ENCODE assay signal across 8 cellular contexts in genomic region chr3:197028711-197029510, GRCh38. TPM values are rescaled to one million over a fixed set of nuclear protein-coding genes. Genes with fewer than 3 reads are reported as not detected.
A peak's percentile ranks its signal among the peaks of the same experiment; 100 is the strongest.
DNase-seq lines count a peak whose midpoint lies in the region; ATAC-seq, FAIRE-seq and TF ChIP-seq lines count a peak whose summit lies in the region.

No MANE protein-coding gene starts in this region.

- CTCF ChIA-PET in MCF 10A (lab: Yijun Ruan, JAX), result interaction anchor here (0.5 to 2.4 kb wide), 12 partner anchors 9 to 487 kb away, joined by 3 to 21 read pairs (median 5); no protein-coding TSS in a partner anchor

- peak; percentile 30 for DNase-seq in M059J (ENCODE audit: low read depth)
- DNase-seq in MCF 10A (ENCODE audit: unreplicated experiment), result peak; percentile 34
- DNase-seq in memory B cell (ENCODE audit: low spot score in 2 of 2), result peak in 1 of 2 donors; percentile 48
- peak; percentile 34 for DNase-seq in urothelium cell line (ENCODE audit: low spot score)
- no peak for DNase-seq in NCI-H446 treated with DMSO at 0.1 percent for 48 hours (lab: John Stamatoyannopoulos, UW)
- DNase-seq in sciatic nerve (ENCODE audit: low spot score), result no peak

- peaks cover 32% of the 10 kb centered on the region for H3K4me1 ChIP-seq in DOHH2 (ENCODE audit: control insufficient read depth, low read length)

- peaks cover 21% of the 10 kb centered on the region for H3K27me3 ChIP-seq in DOHH2 (ENCODE audit: control insufficient read depth, low read length)

- H3K4me1 Mint-ChIP-seq in MCF 10A (ENCODE audit: insufficient read depth, unreplicated experiment) (peaks cover 25% of the 10 kb centered on the region), memory B cell (peaks cover 5% of the 10 kb centered on the region)

- H3K4me3 ChIP-seq in DOHH2 (ENCODE audit: low read length), result peak overlapping the region; percentile 82

- no peaks in the 10 kb centered on the region for H3K9me3 ChIP-seq in DOHH2 (ENCODE audit: control insufficient read depth, insufficient read depth, low read length)

- H3F3A ChIP-seq in DOHH2 (ENCODE audit: control insufficient read depth, insufficient read depth), result peaks cover 4% of the 10 kb centered on the region; the same call in 1 of the 2 replicates

- H3K9me3 Mint-ChIP-seq in MCF 10A (ENCODE audit: unreplicated experiment), result no peaks in the 10 kb centered on the region
- no peaks in the 10 kb centered on the region for H3K9me3 Mint-ChIP-seq in memory B cell

- H3K36me3 Mint-ChIP-seq in MCF 10A (ENCODE audit: insufficient read depth, unreplicated experiment) (peaks cover 4% of the 10 kb centered on the region), memory B cell (no peaks in the 10 kb centered on the region)

- BruUV-seq in MCF 10A (replicated peaks; lab: Mats Ljungman, UMichigan), result no TSS peak

- ATAC-seq in GM21360 (IDR thresholded peaks at IDR 0.05; ENCODE audit: unreplicated experiment) (peak; percentile 25), memory B cell (ENCODE audit: low read depth) (peak; percentile 35), sciatic nerve (no peak)

- no peaks in the 10 kb centered on the region for H3K79me2 ChIP-seq in DOHH2 (ENCODE audit: control insufficient read depth, low read length)

- H3K4me3 Mint-ChIP-seq in MCF 10A (ENCODE audit: unreplicated experiment) (peak overlapping the region; percentile 75), memory B cell (peak overlapping the region; percentile 75)

- no peaks in the 10 kb centered on the region for H3K36me3 ChIP-seq in DOHH2 (ENCODE audit: control insufficient read depth, low read length)

- no peak overlapping the region for H3K27ac ChIP-seq in DOHH2 (ENCODE audit: low read depth, low read length)

- FAIRE-seq in urothelium cell line (lab: Jason Lieb, UNC), result no peak

- TF ChIP-seq CTCF in DOHH2 (IDR thresholded peaks at IDR 0.05; ENCODE audit: low read depth, low read length, poor library complexity, severe bottlenecking) (no peak), MCF 10A (IDR thresholded peaks at IDR 0.05; ENCODE audit: unreplicated experiment) (no peak)

- no peaks in the 10 kb centered on the region for H3K9me2 ChIP-seq in DOHH2 (replicated peaks; ENCODE audit: control insufficient read depth, low read length)

- POLR2A ChIA-PET in MCF 10A (lab: Yijun Ruan, JAX), result interaction anchor here (0.6 kb wide), 1 partner anchor 104 kb away, joined by 3 read pairs; no protein-coding TSS in a partner anchor

- H3K27ac Mint-ChIP-seq in MCF 10A (ENCODE audit: low read depth, unreplicated experiment) (no peak overlapping the region), memory B cell (no peak overlapping the region)

- intact Hi-C loops in MCF 10A (cut with micrococcal nuclease), result loop anchor here (1.0 kb wide), 1 partner anchor 27 kb away; no protein-coding TSS in a partner anchor
- intact Hi-C loops in sciatic nerve (cut with DNase I), result no loop called here

- H3K27me3 Mint-ChIP-seq in MCF 10A (ENCODE audit: insufficient read depth, unreplicated experiment) (no peaks in the 10 kb centered on the region), memory B cell (peaks cover 18% of the 10 kb centered on the region)

- H4K20me1 ChIP-seq in DOHH2 (ENCODE audit: control insufficient read depth, insufficient read depth, low read depth, low read length), result no peaks in the 10 kb centered on the region; the same call in 1 of the 2 replicates

- peak overlapping the region; percentile 93 for H3K4me2 ChIP-seq in DOHH2 (ENCODE audit: low read length)

RNA-seq across cellular contexts. Expression of gene MELTF, which starts 0.7 kb away (rescaled TPM):
- total RNA-seq in M059J (2014; rRNA removed; shearing (Covaris generic)), result 4.2 and 8.9 TPM in 2 replicates
- total RNA-seq in MCF 10A (2022) (9.1 and 20.6 TPM in 2 replicates), sciatic nerve (5.3 TPM)

Comparison
In these comparisons a context has a peak if more than half of its experiments do, and no peak if none do; other contexts are left out.
1. DNase-seq: peak in M059J (single experiment), MCF 10A (single experiment) and urothelium cell line (single experiment); none in NCI-H446 treated with DMSO at 0.1 percent for 48 hours (single experiment) and sciatic nerve (single experiment).